Comparison of ENCODE assay signal across 9 cellular contexts in genomic region chr1:75791022-75791421, GRCh38. TPM values are rescaled to one million over a fixed set of nuclear protein-coding genes. Genes with fewer than 3 reads are reported as not detected.
DNase-seq lines count a peak whose midpoint lies in the region; ATAC-seq and TF ChIP-seq lines count a peak whose summit lies in the region.
"Had no signal": no experiment of that assay in that cellular context is flagged by ENCODE, and none has a peak within 500 bp of the region (broad histone marks: within the 10 kb centered on the region; RNA-seq: fewer than 3 reads in every experiment).

No MANE protein-coding gene starts in this region.

- H3K27me3 ChIP-seq in DOHH2 (ENCODE audit: control insufficient read depth, low read length) (no peaks in the 10 kb centered on the region), MM.1S (replicated peaks; ENCODE audit: insufficient read depth, low read length) (no peaks in the 10 kb centered on the region), breast epithelium (no peaks in the 10 kb centered on the region)
- H3K27me3 ChIP-seq in naive thymus-derived CD4-positive, alpha-beta T cell (ENCODE audit: control insufficient read depth in 2 of 2, insufficient read depth in 2 of 2, low read length in 2 of 2) = no peaks in the 10 kb centered on the region

- H4K20me1 ChIP-seq in DOHH2 (ENCODE audit: control insufficient read depth, insufficient read depth, low read depth, low read length) = peaks cover 58% of the 10 kb centered on the region
- peaks cover 74% of the 10 kb centered on the region for H4K20me1 ChIP-seq in MM.1S (ENCODE audit: insufficient read depth, low read length)

- no peak overlapping the region for H2AFZ ChIP-seq in MM.1S (ENCODE audit: low read length)

- H3K4me3 Mint-ChIP-seq in naive thymus-derived CD4-positive, alpha-beta T cell = peak overlapping the region in 8 of 10 donors; percentile 3 to 97 (median 36)

- DNase-seq in MM.1S (no peak), breast epithelium (ENCODE audit: low spot score in 2 of 2) (no peak), NCI-H1092 treated with DMSO at 0.1 percent for 48 hours (lab: John Stamatoyannopoulos, UW) (no peak)
- DNase-seq in naive thymus-derived CD4-positive, alpha-beta T cell = no peak
- DNase-seq: islet precursor cell had no signal

- peak overlapping the region; percentile 88; the same call in 1 of the 2 replicates for H3K4me3 ChIP-seq in DOHH2 (ENCODE audit: low read length)
- no peak overlapping the region for H3K4me3 ChIP-seq in MM.1S (ENCODE audit: low read length)
- H3K4me3 ChIP-seq in breast epithelium = peak overlapping the region in 1 of 3 donors; percentile 30
- no peak overlapping the region for H3K4me3 ChIP-seq in naive thymus-derived CD4-positive, alpha-beta T cell (ENCODE audit: low read length)

- POLR2A ChIA-PET in naive thymus-derived CD4-positive, alpha-beta T cell (lab: Charles Lee) = interaction anchor here (0.6 to 2.0 kb wide), 2 partner anchors 9 to 471 kb away, joined by 4 to 9 read pairs; no protein-coding TSS in a partner anchor

- intact Hi-C loops in breast epithelium (cut with DNase I; ENCODE audit: low total_unique reads) = no loop called here
- intact Hi-C loops in naive thymus-derived CD4-positive, alpha-beta T cell (cut with micrococcal nuclease) = no loop called here

- peak overlapping the region in 8 of 9 donors; percentile 14 to 98 (median 76) for H3K27ac Mint-ChIP-seq in naive thymus-derived CD4-positive, alpha-beta T cell

- H3K9me3 Mint-ChIP-seq in naive thymus-derived CD4-positive, alpha-beta T cell = no peaks in the 10 kb centered on the region

- H3K4me1 ChIP-seq in DOHH2 (ENCODE audit: control insufficient read depth, low read length) (peaks cover 34% of the 10 kb centered on the region), MM.1S (ENCODE audit: low read length) (peaks cover 7% of the 10 kb centered on the region; the same call in 1 of the 2 replicates), breast epithelium (peaks cover 0 to 11% of the 10 kb centered on the region in 2 donors)
- peaks cover 38 to 41% of the 10 kb centered on the region in 2 donors for H3K4me1 ChIP-seq in naive thymus-derived CD4-positive, alpha-beta T cell (ENCODE audit: control insufficient read depth in 2 of 2, insufficient read depth in 2 of 2, low read length in 2 of 2)

- no peaks in the 10 kb centered on the region for H3K27me3 Mint-ChIP-seq in naive thymus-derived CD4-positive, alpha-beta T cell

- no peak for TF ChIP-seq CTCF in DOHH2 (IDR thresholded peaks at IDR 0.05; ENCODE audit: low read depth, low read length, poor library complexity, severe bottlenecking)
- no peak for TF ChIP-seq CTCF in MM.1S (IDR thresholded peaks at IDR 0.05; ENCODE audit: low read length)
- TF ChIP-seq CTCF in breast epithelium (IDR thresholded peaks at IDR 0.05) = no peak

- H3F3A ChIP-seq in DOHH2 (ENCODE audit: control insufficient read depth, insufficient read depth) = peaks cover 93% of the 10 kb centered on the region
- peaks cover 80% of the 10 kb centered on the region for H3F3A ChIP-seq in MM.1S (ENCODE audit: insufficient read depth, low read length)

- H3K9ac ChIP-seq in MM.1S (ENCODE audit: low read length) = no peak overlapping the region

- no peak for TF ChIP-seq POLR2A in breast epithelium (IDR thresholded peaks at IDR 0.05)

- H3K27ac ChIP-seq in DOHH2 (ENCODE audit: low read depth, low read length) (0 out of 2 replicates have a peak overlapping the region, but pooled peaks have one; percentile 2), MM.1S (ENCODE audit: low read length) (no peak overlapping the region), breast epithelium (peak overlapping the region; percentile 23 to 40)
- peak overlapping the region; percentile 40 for H3K27ac ChIP-seq in naive thymus-derived CD4-positive, alpha-beta T cell (ENCODE audit: low read depth, low read length)

- peaks cover 99% of the 10 kb centered on the region for H3K36me3 ChIP-seq in DOHH2 (ENCODE audit: control insufficient read depth, low read length)
- peaks cover 36% of the 10 kb centered on the region; the same call in 1 of the 2 replicates for H3K36me3 ChIP-seq in MM.1S (replicated peaks; ENCODE audit: insufficient read depth, low read length)
- H3K36me3 ChIP-seq in breast epithelium = peaks cover 10% of the 10 kb centered on the region
- peaks cover 13 to 62% (median 18%) of the 10 kb centered on the region in 3 experiments for H3K36me3 ChIP-seq in naive thymus-derived CD4-positive, alpha-beta T cell (ENCODE audit: control insufficient read depth in 2 of 3, insufficient read depth in 3 of 3, low read length in 3 of 3)

- H3K9me3 ChIP-seq in DOHH2 (ENCODE audit: control insufficient read depth, insufficient read depth, low read length) = no peaks in the 10 kb centered on the region
- H3K9me3 ChIP-seq in MM.1S (replicated peaks; ENCODE audit: insufficient read depth, low read length) = no peaks in the 10 kb centered on the region
- no peaks in the 10 kb centered on the region for H3K9me3 ChIP-seq in breast epithelium
- H3K9me3 ChIP-seq in naive thymus-derived CD4-positive, alpha-beta T cell (ENCODE audit: control insufficient read depth in 2 of 3, low read length in 3 of 3) = no peaks in the 10 kb centered on the region

- peaks cover 65% of the 10 kb centered on the region for H3K79me2 ChIP-seq in DOHH2 (ENCODE audit: control insufficient read depth, low read length)
- H3K79me2 ChIP-seq in MM.1S (ENCODE audit: low read length) = peaks cover 76% of the 10 kb centered on the region

- ATAC-seq in naive thymus-derived CD4-positive, alpha-beta T cell = no peak
- ATAC-seq in GM19351 (IDR thresholded peaks at IDR 0.05; ENCODE audit: unreplicated experiment) (no peak), esophagus mucosa (no peak), HG02970 (IDR thresholded peaks at IDR 0.05; ENCODE audit: low FRiP score, unreplicated experiment) (no peak)

- no peaks in the 10 kb centered on the region for H3K9me2 ChIP-seq in DOHH2 (replicated peaks; ENCODE audit: control insufficient read depth, low read length)
- no peaks in the 10 kb centered on the region for H3K9me2 ChIP-seq in MM.1S (replicated peaks; ENCODE audit: insufficient read depth, low read length)

- H3K36me3 Mint-ChIP-seq in naive thymus-derived CD4-positive, alpha-beta T cell = peaks cover 4 to 57% (median 32%) of the 10 kb centered on the region in 5 donors

- H3K4me2 ChIP-seq in DOHH2 (ENCODE audit: low read length) (peak overlapping the region; percentile 70), MM.1S (ENCODE audit: low read depth, low read length) (peak overlapping the region; percentile 85; the same call in 1 of the 2 replicates)

- peaks cover 48 to 63% (median 57%) of the 10 kb centered on the region in 7 donors for H3K4me1 Mint-ChIP-seq in naive thymus-derived CD4-positive, alpha-beta T cell

- CTCF ChIA-PET in naive thymus-derived CD4-positive, alpha-beta T cell (lab: Charles Lee) = no interaction called here

RNA-seq across cellular contexts. Expression of gene RABGGTB, which starts 5.0 kb away (rescaled TPM):
- total RNA-seq in breast epithelium (10 to 100 TPM; 64.8 to 81.1 (median 80.3) TPM), esophagus mucosa (38.8 TPM)
- 100 to 1,000 TPM in 3 of 5 experiments, 10 to 100 TPM in 2; 89.7 to 140 (median 101) TPM for total RNA-seq in naive thymus-derived CD4-positive, alpha-beta T cell
- 10 to 100 TPM; 10.1 to 12.1 TPM for polyA plus RNA-seq in naive thymus-derived CD4-positive, alpha-beta T cell

RNA-seq across cellular contexts. Expression of gene MSH4, which starts 5.7 kb away (rescaled TPM):
- total RNA-seq in breast epithelium = under 1 TPM; 0.32 to 0.88 (median 0.66) TPM
- 1 to 10 TPM in 1 of 5 experiments, under 1 TPM in 4; 0.42 to 1.1 (median 0.49) TPM for total RNA-seq in naive thymus-derived CD4-positive, alpha-beta T cell
- polyA plus RNA-seq in naive thymus-derived CD4-positive, alpha-beta T cell = not detected
- total RNA-seq in esophagus mucosa = 0.36 TPM
